Comparison of ENCODE assay signal across 2 cellular contexts in the genomic region with DNA sequence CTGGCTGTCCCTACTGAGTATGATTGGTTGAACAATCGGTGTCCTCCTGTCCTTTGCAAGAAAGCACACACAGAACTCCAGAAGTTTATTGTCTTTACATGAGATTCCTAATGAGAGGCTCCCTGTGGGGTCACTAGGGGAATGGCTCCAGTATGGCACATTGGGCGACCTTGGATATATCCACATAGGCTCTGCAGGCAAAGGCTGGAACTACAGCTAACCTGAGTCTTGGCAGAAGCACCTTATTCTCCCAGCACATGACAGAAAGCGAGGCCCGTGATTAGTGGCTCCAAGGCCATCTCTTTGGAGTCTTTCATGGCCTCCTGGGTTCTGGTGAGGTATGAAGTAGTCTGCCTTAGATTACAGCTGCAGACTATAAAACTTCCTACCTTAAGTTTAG.
TF ChIP-seq lines count a peak whose summit lies in the region.

No MANE protein-coding gene starts in this region.

TF ChIP-seq in HepG2, 621 proteins besides CTCF, POLR2A, EP300 and RAD21:
- no peak for TF ChIP-seq SMAD1 (CRISPR knock-in tag; IDR thresholded peaks at IDR 0.05; ENCODE audit: borderline replicate concordance, low read depth)
- no peak for TF ChIP-seq RAD51 (IDR thresholded peaks at IDR 0.05; ENCODE audit: borderline replicate concordance)
- TF ChIP-seq ZNF891 (CRISPR knock-in tag; IDR thresholded peaks at IDR 0.05): no peak
- no peak for TF ChIP-seq RXRA (CRISPR knock-in tag; IDR thresholded peaks at IDR 0.05)
- TF ChIP-seq ZBTB44 (CRISPR knock-in tag; IDR thresholded peaks at IDR 0.05): no peak
- TF ChIP-seq ZFX (CRISPR knock-in tag; IDR thresholded peaks at IDR 0.05; ENCODE audit: low read depth): no peak
- TF ChIP-seq, protein P1, sequence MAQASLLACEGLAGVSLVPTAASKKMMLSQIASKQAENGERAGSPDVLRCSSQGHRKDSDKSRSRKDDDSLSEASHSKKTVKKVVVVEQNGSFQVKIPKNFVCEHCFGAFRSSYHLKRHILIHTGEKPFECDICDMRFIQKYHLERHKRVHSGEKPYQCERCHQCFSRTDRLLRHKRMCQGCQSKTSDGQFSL (CRISPR knock-in tag; IDR thresholded peaks at IDR 0.05): no peak

TF ChIP-seq in H1, 55 proteins besides CTCF, POLR2A, EP300 and RAD21:
- TF ChIP-seq BCL11A (IDR thresholded peaks at IDR 0.05; ENCODE audit: low read depth in 2 of 2, low read length in 2 of 2) (no peak), RBBP5 (IDR thresholded peaks at IDR 0.05; ENCODE audit: borderline replicate concordance, low read depth, low read length) (no peak), HDAC2 (IDR thresholded peaks at IDR 0.05; ENCODE audit: borderline replicate concordance in 1 of 2, low read depth in 2 of 2, low read length in 2 of 2) (no peak), BRCA1 (IDR thresholded peaks at IDR 0.05; ENCODE audit: low read depth, low read length) (no peak), CHD1 (IDR thresholded peaks at IDR 0.05; ENCODE audit: low read depth, low read length) (no peak)
